Comparison of ENCODE assay signal across 26 cellular contexts in genomic region chr6:6995328-6995727, GRCh38.
A peak's percentile ranks its signal among the peaks of the same experiment; 100 is the strongest.
DNase-seq lines count a peak whose midpoint lies in the region; ATAC-seq and TF ChIP-seq lines count a peak whose summit lies in the region.
"Had no signal": no experiment of that assay in that cellular context is flagged by ENCODE, and none has a peak within 500 bp of the region (broad histone marks: within the 10 kb centered on the region; RNA-seq: fewer than 3 reads in every experiment).

No MANE protein-coding gene starts in this region.

- H3K27me3 ChIP-seq in right atrium auricular region (no peaks in the 10 kb centered on the region), psoas muscle (ENCODE audit: insufficient read depth in 3 of 3, low read length in 2 of 3) (no peaks in the 10 kb centered on the region)
- H3K27me3 ChIP-seq: SJSA1 had no signal

- WGBS in psoas muscle, 3 donors = 89 to 93% (median 92%) methylated on average over 1 of the region's 1 CpG

- intact Hi-C loops in Right ventricle myocardium superior (cut with DNase I) = no loop called here
- intact Hi-C loops in psoas muscle (cut with DNase I) = loop anchor here in 1 of 2 donors (5.0 kb wide), 1 partner anchor 47 kb away; no protein-coding TSS in a partner anchor

- H3K9ac ChIP-seq in SK-N-MC (ENCODE audit: insufficient read length) = no peak overlapping the region

- no peak for ATAC-seq in Right ventricle myocardium superior (ENCODE audit: poor library complexity)
- peak in 3 of 4 donors; percentile 34 to 52 (median 52) for ATAC-seq in psoas muscle
- ATAC-seq in stimulated activated naive CD8-positive, alpha-beta T cell treated with anti-CD3 and anti-CD28 coated beads, Interleukin-15, Interleukin-2, amounts not matched to agents 100 U/mL and 50 U/mL, for 24 hours = no peak
- ATAC-seq: CD8-positive, alpha-beta T cell; GM12878 had no signal

- TF ChIP-seq CTCF in right atrium auricular region (IDR thresholded peaks at IDR 0.05) (no peak), psoas muscle (IDR thresholded peaks at IDR 0.05) (no peak)

- no peak overlapping the region for H3K4me3 ChIP-seq in right atrium auricular region
- no peak overlapping the region for H3K4me3 ChIP-seq in SK-N-MC
- H3K4me3 ChIP-seq in psoas muscle = no peak overlapping the region
- H3K4me3 ChIP-seq: GM12878, HAP-1, SJSA1 had no signal

- DNase-seq in right atrium auricular region (ENCODE audit: low spot score) (no peak), Right ventricle myocardium superior (no peak), SK-N-MC (ENCODE audit: low read depth, low spot score) (no peak), psoas muscle (no peak), SKM-1 treated with dmso at 0.1 percent for 144 hours (lab: John Stamatoyannopoulos, UW; ENCODE audit: unreplicated experiment) (no peak), nucleus accumbens (lab: John Stamatoyannopoulos, UW) (no peak)
- no peak for DNase-seq in stimulated activated naive CD8-positive, alpha-beta T cell treated with anti-CD3 and anti-CD28 coated beads, Interleukin-15, Interleukin-2, amounts not matched to agents 100 U/mL and 50 U/mL, for 24 hours
- DNase-seq: CD8-positive, alpha-beta T cell; DMS 273 treated with DMSO at 0.1 percent for 48 hours; DMS79; EL; GDM1; GOT3; HFFc6; Karpas-422; NCI-H1105 treated with DMSO at 0.1 percent for 48 hours; NCI-H146; NCI-H1930; NCI-H2107; NCI-H446; NCI-H524 treated with DMSO at 0.1 percent for 48 hours; NCI-H774 had no signal

- H3K36me3 ChIP-seq in right atrium auricular region = no peaks in the 10 kb centered on the region
- no peaks in the 10 kb centered on the region for H3K36me3 ChIP-seq in SK-N-MC (ENCODE audit: insufficient read depth, low read length)
- no peaks in the 10 kb centered on the region for H3K36me3 ChIP-seq in psoas muscle (ENCODE audit: insufficient read depth in 1 of 2, low read depth in 1 of 2)
- H3K36me3 ChIP-seq: HAP-1, SJSA1 had no signal

- H3K27ac ChIP-seq in right atrium auricular region (peak overlapping the region; percentile 46), SK-N-MC (peak overlapping the region; percentile 53; the same call in 1 of the 2 replicates), psoas muscle (peak overlapping the region; percentile 69)
- H3K27ac ChIP-seq: C4-2B, SJSA1 had no signal

- peaks cover 0 to 5% of the 10 kb centered on the region in 2 donors for H3K4me1 ChIP-seq in right atrium auricular region
- peaks cover 21% of the 10 kb centered on the region for H3K4me1 ChIP-seq in psoas muscle
- H3K4me1 ChIP-seq: HAP-1 had no signal

- H3K9me3 ChIP-seq in right atrium auricular region (no peaks in the 10 kb centered on the region), SK-N-MC (ENCODE audit: low read depth, low read length) (no peaks in the 10 kb centered on the region), psoas muscle (no peaks in the 10 kb centered on the region)
- H3K9me3 ChIP-seq: HAP-1, SJSA1 had no signal

Comparison
In these comparisons a context has a peak if more than half of its experiments do, and no peak if none do; other contexts are left out.
1. ATAC-seq: peak in psoas muscle (3 of 4); none in Right ventricle myocardium superior (single experiment) and stimulated activated naive CD8-positive, alpha-beta T cell treated with anti-CD3 and anti-CD28 coated beads, Interleukin-15, Interleukin-2, amounts not matched to agents 100 U/mL and 50 U/mL, for 24 hours (single experiment).
2. Peak in every context shown above with its lines, with median percentiles within 50 percentile points of each other: H3K27ac ChIP-seq.